12 cellular contexts compared by ENCODE assay signal in genomic region chr6:169960891-169961611, GRCh38.
DNase-seq lines count a peak whose midpoint lies in the region; ATAC-seq and TF ChIP-seq lines count a peak whose summit lies in the region.
"Had no signal": no experiment of that assay in that cellular context is flagged by ENCODE, and none has a peak within 500 bp of the region (broad histone marks: within the 10 kb centered on the region; RNA-seq: fewer than 3 reads in every experiment).

No MANE protein-coding gene starts in this region.

- H3K4me1 Mint-ChIP-seq in T-helper 17 cell (peaks cover 8% of the 10 kb centered on the region), immature natural killer cell (peaks cover 15 to 31% of the 10 kb centered on the region in 2 donors)
- H3K4me1 Mint-ChIP-seq in stimulated activated naive B cell treated with anti-CD40 and anti-IgM and Interleukin-4, amounts not matched to agents 10 μg/mL and 1 μg/mL and 100 μg/mL, for 72 hours = peaks cover 15 to 25% of the 10 kb centered on the region in 2 donors

- ATAC-seq in T-helper 17 cell = no peak
- no peak for ATAC-seq in stimulated activated naive B cell treated with anti-CD40 and anti-IgM and Interleukin-4, amounts not matched to agents 10 μg/mL and 1 μg/mL and 100 μg/mL, for 72 hours (replicated peaks)
- no peak for ATAC-seq in GM21619 (IDR thresholded peaks at IDR 0.05; ENCODE audit: unreplicated experiment)

- H3K9me3 Mint-ChIP-seq in immature natural killer cell = no peaks in the 10 kb centered on the region
- H3K9me3 Mint-ChIP-seq in stimulated activated naive B cell treated with anti-CD40 and anti-IgM and Interleukin-4, amounts not matched to agents 10 μg/mL and 1 μg/mL and 100 μg/mL, for 72 hours = no peaks in the 10 kb centered on the region

- no peaks in the 10 kb centered on the region for H3K9me3 ChIP-seq in T-helper 17 cell (ENCODE audit: control insufficient read depth, low read length, poor library complexity, severe bottlenecking)
- H3K9me3 ChIP-seq: tibial nerve had no signal

- H3K27me3 Mint-ChIP-seq in T-helper 17 cell (peaks cover 47% of the 10 kb centered on the region), immature natural killer cell (ENCODE audit: low read depth in 3 of 3) (peaks cover 8 to 14% (median 9%) of the 10 kb centered on the region in 3 donors)
- peaks cover 22 to 42% of the 10 kb centered on the region in 2 donors for H3K27me3 Mint-ChIP-seq in stimulated activated naive B cell treated with anti-CD40 and anti-IgM and Interleukin-4, amounts not matched to agents 10 μg/mL and 1 μg/mL and 100 μg/mL, for 72 hours

- TF ChIP-seq CTCF in GM10248 (IDR thresholded peaks at IDR 0.05; ENCODE audit: control extremely low read depth, extremely low read depth, low read depth, missing control alignments) = no peak

- POLR2A ChIA-PET in GM10248 (lab: Yijun Ruan, JAX) = no interaction called here

- H3K4me3 Mint-ChIP-seq in T-helper 17 cell (peak overlapping the region; percentile 15), immature natural killer cell (peak overlapping the region; percentile 60 to 82 (median 72))
- H3K4me3 Mint-ChIP-seq in stimulated activated naive B cell treated with anti-CD40 and anti-IgM and Interleukin-4, amounts not matched to agents 10 μg/mL and 1 μg/mL and 100 μg/mL, for 72 hours = peak overlapping the region; percentile 39 to 62

- peaks cover 3% of the 10 kb centered on the region for H3K36me3 Mint-ChIP-seq in T-helper 17 cell (ENCODE audit: low read depth)
- H3K36me3 Mint-ChIP-seq in immature natural killer cell = no peaks in the 10 kb centered on the region
- H3K36me3 Mint-ChIP-seq in stimulated activated naive B cell treated with anti-CD40 and anti-IgM and Interleukin-4, amounts not matched to agents 10 μg/mL and 1 μg/mL and 100 μg/mL, for 72 hours = no peaks in the 10 kb centered on the region

- DNase-seq in activated CD4-positive, alpha-beta T cell treated with anti-CD3 and anti-CD28 coated beads for 1 hour = peak; percentile 4
- DNase-seq in activated CD4-positive, alpha-beta T cell treated with anti-CD3 and anti-CD28 coated beads, Interleukin-2, amount 50 U/mL, for 1 hour = no peak
- DNase-seq in T-helper 17 cell (peak in 1 of 3 donors; percentile 3), immature natural killer cell (no peak), GM10248 (ENCODE audit: extremely low spot score) (no peak), C1 segment of cervical spinal cord (lab: John Stamatoyannopoulos, UW) (no peak)
- DNase-seq in stimulated activated naive B cell treated with anti-CD40 and anti-IgM and Interleukin-4, amounts not matched to agents 10 μg/mL and 1 μg/mL and 100 μg/mL, for 72 hours = no peak
- DNase-seq: GF-D8, NCI-H2171, OCI-M1 had no signal

- CTCF ChIA-PET in GM10248 (lab: Yijun Ruan, JAX) = interaction anchor here (1.6 kb wide), 1 partner anchor 14 kb away, joined by 5 read pairs; no protein-coding TSS in a partner anchor

- H3K27ac Mint-ChIP-seq in T-helper 17 cell (no peak overlapping the region), immature natural killer cell (peak overlapping the region in 1 of 6 donors; percentile 75)
- peak overlapping the region; percentile 20 for H3K27ac Mint-ChIP-seq in stimulated activated naive B cell treated with anti-CD40 and anti-IgM and Interleukin-4, amounts not matched to agents 10 μg/mL and 1 μg/mL and 100 μg/mL, for 72 hours

Comparison
In these comparisons a context has a peak if more than half of its experiments do, and no peak if none do; other contexts are left out.
1. H3K4me3 Mint-ChIP-seq: peak in every context shown above with its lines; median percentile 72 in immature natural killer cell; 50 in stimulated activated naive B cell treated with anti-CD40 and anti-IgM and Interleukin-4, amounts not matched to agents 10 μg/mL and 1 μg/mL and 100 μg/mL, for 72 hours; 15 in T-helper 17 cell.